ENCODE assay signal across 1 cellular context in genomic region chr20:53769041-53769440, GRCh38.
TF ChIP-seq lines count a peak whose summit lies in the region.

No MANE protein-coding gene starts in this region.

TF ChIP-seq in HepG2, 621 proteins besides CTCF, POLR2A, EP300 and RAD21 (continued from another document and continues in another):
- TF ChIP-seq NR2C2 (CRISPR knock-in tag; IDR thresholded peaks at IDR 0.05; ENCODE audit: borderline replicate concordance) (no peak), SIX1 (CRISPR knock-in tag; IDR thresholded peaks at IDR 0.05; ENCODE audit: borderline replicate concordance) (peak; percentile 99), ZKSCAN1 (IDR thresholded peaks at IDR 0.05; ENCODE audit: low read length) (no peak), ZBTB42 (CRISPR knock-in tag; IDR thresholded peaks at IDR 0.05) (no peak), RARA (CRISPR knock-in tag; IDR thresholded peaks at IDR 0.05) (peak; percentile 42; the same call in 1 of the 2 replicates), SMARCE1 (IDR thresholded peaks at IDR 0.05; ENCODE audit: borderline replicate concordance) (no peak), FIP1L1 (IDR thresholded peaks at IDR 0.05; ENCODE audit: borderline replicate concordance, insufficient read depth, low read depth, low read length) (no peak), PPARG (CRISPR knock-in tag; conservative IDR thresholded peaks at IDR 0.05) (peak; percentile 89), YY1 (IDR thresholded peaks at IDR 0.05; ENCODE audit: insufficient read depth, insufficient replicate concordance, low read depth, low read length) (no peak), RBM22 (optimal IDR thresholded peaks at IDR 0.05; ENCODE audit: low read length) (no peak), HMG20B (CRISPR knock-in tag; conservative IDR thresholded peaks at IDR 0.05) (peak; percentile 65; the same call in 1 of the 2 replicates), ZNF33A (CRISPR knock-in tag; IDR thresholded peaks at IDR 0.05; ENCODE audit: borderline replicate concordance) (no peak), ZNF704 (CRISPR knock-in tag; IDR thresholded peaks at IDR 0.05; ENCODE audit: borderline replicate concordance) (no peak), ATF1 (CRISPR knock-in tag; IDR thresholded peaks at IDR 0.05) (peak; percentile 17; the same call in 1 of the 2 replicates), NFKB2 (CRISPR knock-in tag; IDR thresholded peaks at IDR 0.05; ENCODE audit: borderline replicate concordance) (no peak), AKAP8 (CRISPR knock-in tag; IDR thresholded peaks at IDR 0.05) (no peak), POLR2G (IDR thresholded peaks at IDR 0.05; ENCODE audit: low read depth, low read length) (no peak), NFIC (IDR thresholded peaks at IDR 0.05; ENCODE audit: low read length) (peak; percentile 94), ISL2 (CRISPR knock-in tag; IDR thresholded peaks at IDR 0.05) (peak; percentile 99), HOXA9 (CRISPR knock-in tag; IDR thresholded peaks at IDR 0.05; ENCODE audit: borderline replicate concordance) (no peak), KLF11 (CRISPR knock-in tag; IDR thresholded peaks at IDR 0.05) (peak; percentile 29; the same call in 1 of the 2 replicates), MTF2 (CRISPR knock-in tag; IDR thresholded peaks at IDR 0.05; ENCODE audit: borderline replicate concordance) (no peak), ZNF576 (CRISPR knock-in tag; IDR thresholded peaks at IDR 0.05) (no peak), ZNF17 (CRISPR knock-in tag; IDR thresholded peaks at IDR 0.05) (no peak), ETV5 (CRISPR knock-in tag; IDR thresholded peaks at IDR 0.05; ENCODE audit: borderline replicate concordance) (no peak; the same call in 1 of the 2 replicates), PHB2 (IDR thresholded peaks at IDR 0.05; ENCODE audit: partially characterized antibody) (no peak), ZBTB3 (CRISPR knock-in tag; IDR thresholded peaks at IDR 0.05; ENCODE audit: borderline replicate concordance, low read depth) (no peak), ZNF776 (CRISPR knock-in tag; IDR thresholded peaks at IDR 0.05) (no peak), FUBP1 (CRISPR knock-in tag; IDR thresholded peaks at IDR 0.05; ENCODE audit: borderline replicate concordance) (no peak), KDM5B (CRISPR knock-in tag; IDR thresholded peaks at IDR 0.05; ENCODE audit: borderline replicate concordance) (no peak), TCF12 (IDR thresholded peaks at IDR 0.05) (no peak), TCF12 (CRISPR knock-in tag; IDR thresholded peaks at IDR 0.05) (0 out of 2 replicates have a peak, but pooled peaks have one; percentile 31), ADNP (CRISPR knock-in tag; IDR thresholded peaks at IDR 0.05) (no peak), ARHGAP35 (CRISPR knock-in tag; IDR thresholded peaks at IDR 0.05; ENCODE audit: borderline replicate concordance) (no peak), SALL2 (CRISPR knock-in tag; IDR thresholded peaks at IDR 0.05) (no peak), ZBTB21 (CRISPR knock-in tag; IDR thresholded peaks at IDR 0.05) (no peak), ZNF382 (CRISPR knock-in tag; IDR thresholded peaks at IDR 0.05; ENCODE audit: borderline replicate concordance) (no peak), ETS1 (CRISPR knock-in tag; IDR thresholded peaks at IDR 0.05) (no peak), AHDC1 (CRISPR knock-in tag; IDR thresholded peaks at IDR 0.05; ENCODE audit: borderline replicate concordance) (peak; percentile 82; the same call in 1 of the 2 replicates)
- TF ChIP-seq, protein P1, sequence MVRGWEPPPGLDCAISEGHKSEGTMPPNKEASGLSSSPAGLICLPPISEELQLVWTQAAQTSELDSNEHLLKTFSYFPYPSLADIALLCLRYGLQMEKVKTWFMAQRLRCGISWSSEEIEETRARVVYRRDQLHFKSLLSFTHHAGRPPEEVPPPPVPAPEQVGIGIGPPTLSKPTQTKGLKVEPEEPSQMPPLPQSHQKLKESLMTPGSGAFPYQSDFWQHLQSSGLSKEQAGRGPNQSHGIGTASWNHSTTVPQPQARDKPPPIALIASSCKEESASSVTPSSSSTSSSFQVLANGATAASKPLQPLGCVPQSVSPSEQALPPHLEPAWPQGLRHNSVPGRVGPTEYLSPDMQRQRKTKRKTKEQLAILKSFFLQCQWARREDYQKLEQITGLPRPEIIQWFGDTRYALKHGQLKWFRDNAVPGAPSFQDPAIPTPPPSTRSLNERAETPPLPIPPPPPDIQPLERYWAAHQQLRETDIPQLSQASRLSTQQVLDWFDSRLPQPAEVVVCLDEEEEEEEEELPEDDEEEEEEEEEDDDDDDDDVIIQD (CRISPR knock-in tag; IDR thresholded peaks at IDR 0.05; ENCODE audit: low read depth): no peak
- TF ChIP-seq, protein P2, sequence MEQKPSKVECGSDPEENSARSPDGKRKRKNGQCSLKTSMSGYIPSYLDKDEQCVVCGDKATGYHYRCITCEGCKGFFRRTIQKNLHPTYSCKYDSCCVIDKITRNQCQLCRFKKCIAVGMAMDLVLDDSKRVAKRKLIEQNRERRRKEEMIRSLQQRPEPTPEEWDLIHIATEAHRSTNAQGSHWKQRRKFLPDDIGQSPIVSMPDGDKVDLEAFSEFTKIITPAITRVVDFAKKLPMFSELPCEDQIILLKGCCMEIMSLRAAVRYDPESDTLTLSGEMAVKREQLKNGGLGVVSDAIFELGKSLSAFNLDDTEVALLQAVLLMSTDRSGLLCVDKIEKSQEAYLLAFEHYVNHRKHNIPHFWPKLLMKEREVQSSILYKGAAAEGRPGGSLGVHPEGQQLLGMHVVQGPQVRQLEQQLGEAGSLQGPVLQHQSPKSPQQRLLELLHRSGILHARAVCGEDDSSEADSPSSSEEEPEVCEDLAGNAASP (CRISPR knock-in tag; IDR thresholded peaks at IDR 0.05; ENCODE audit: borderline replicate concordance): peak; percentile 97
- TF ChIP-seq, protein P3, sequence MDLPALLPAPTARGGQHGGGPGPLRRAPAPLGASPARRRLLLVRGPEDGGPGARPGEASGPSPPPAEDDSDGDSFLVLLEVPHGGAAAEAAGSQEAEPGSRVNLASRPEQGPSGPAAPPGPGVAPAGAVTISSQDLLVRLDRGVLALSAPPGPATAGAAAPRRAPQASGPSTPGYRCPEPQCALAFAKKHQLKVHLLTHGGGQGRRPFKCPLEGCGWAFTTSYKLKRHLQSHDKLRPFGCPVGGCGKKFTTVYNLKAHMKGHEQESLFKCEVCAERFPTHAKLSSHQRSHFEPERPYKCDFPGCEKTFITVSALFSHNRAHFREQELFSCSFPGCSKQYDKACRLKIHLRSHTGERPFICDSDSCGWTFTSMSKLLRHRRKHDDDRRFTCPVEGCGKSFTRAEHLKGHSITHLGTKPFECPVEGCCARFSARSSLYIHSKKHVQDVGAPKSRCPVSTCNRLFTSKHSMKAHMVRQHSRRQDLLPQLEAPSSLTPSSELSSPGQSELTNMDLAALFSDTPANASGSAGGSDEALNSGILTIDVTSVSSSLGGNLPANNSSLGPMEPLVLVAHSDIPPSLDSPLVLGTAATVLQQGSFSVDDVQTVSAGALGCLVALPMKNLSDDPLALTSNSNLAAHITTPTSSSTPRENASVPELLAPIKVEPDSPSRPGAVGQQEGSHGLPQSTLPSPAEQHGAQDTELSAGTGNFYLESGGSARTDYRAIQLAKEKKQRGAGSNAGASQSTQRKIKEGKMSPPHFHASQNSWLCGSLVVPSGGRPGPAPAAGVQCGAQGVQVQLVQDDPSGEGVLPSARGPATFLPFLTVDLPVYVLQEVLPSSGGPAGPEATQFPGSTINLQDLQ (CRISPR knock-in tag; IDR thresholded peaks at IDR 0.05): no peak
- TF ChIP-seq, protein P4, sequence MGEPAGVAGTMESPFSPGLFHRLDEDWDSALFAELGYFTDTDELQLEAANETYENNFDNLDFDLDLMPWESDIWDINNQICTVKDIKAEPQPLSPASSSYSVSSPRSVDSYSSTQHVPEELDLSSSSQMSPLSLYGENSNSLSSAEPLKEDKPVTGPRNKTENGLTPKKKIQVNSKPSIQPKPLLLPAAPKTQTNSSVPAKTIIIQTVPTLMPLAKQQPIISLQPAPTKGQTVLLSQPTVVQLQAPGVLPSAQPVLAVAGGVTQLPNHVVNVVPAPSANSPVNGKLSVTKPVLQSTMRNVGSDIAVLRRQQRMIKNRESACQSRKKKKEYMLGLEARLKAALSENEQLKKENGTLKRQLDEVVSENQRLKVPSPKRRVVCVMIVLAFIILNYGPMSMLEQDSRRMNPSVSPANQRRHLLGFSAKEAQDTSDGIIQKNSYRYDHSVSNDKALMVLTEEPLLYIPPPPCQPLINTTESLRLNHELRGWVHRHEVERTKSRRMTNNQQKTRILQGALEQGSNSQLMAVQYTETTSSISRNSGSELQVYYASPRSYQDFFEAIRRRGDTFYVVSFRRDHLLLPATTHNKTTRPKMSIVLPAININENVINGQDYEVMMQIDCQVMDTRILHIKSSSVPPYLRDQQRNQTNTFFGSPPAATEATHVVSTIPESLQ (CRISPR knock-in tag; conservative IDR thresholded peaks at IDR 0.05): no peak; the same call in 1 of the 2 replicates
- TF ChIP-seq, protein P5, sequence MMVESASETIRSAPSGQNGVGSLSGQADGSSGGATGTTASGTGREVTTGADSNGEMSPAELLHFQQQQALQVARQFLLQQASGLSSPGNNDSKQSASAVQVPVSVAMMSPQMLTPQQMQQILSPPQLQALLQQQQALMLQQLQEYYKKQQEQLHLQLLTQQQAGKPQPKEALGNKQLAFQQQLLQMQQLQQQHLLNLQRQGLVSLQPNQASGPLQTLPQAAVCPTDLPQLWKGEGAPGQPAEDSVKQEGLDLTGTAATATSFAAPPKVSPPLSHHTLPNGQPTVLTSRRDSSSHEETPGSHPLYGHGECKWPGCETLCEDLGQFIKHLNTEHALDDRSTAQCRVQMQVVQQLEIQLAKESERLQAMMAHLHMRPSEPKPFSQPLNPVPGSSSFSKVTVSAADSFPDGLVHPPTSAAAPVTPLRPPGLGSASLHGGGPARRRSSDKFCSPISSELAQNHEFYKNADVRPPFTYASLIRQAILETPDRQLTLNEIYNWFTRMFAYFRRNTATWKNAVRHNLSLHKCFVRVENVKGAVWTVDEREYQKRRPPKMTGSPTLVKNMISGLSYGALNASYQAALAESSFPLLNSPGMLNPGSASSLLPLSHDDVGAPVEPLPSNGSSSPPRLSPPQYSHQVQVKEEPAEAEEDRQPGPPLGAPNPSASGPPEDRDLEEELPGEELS (CRISPR knock-in tag; IDR thresholded peaks at IDR 0.05): peak; percentile 93
